ENCODE assay signal across 20 cellular contexts in genomic region chr14:28596336-28596735, GRCh38.
A peak's percentile ranks its signal among the peaks of the same experiment; 100 is the strongest.
DNase-seq lines count a peak whose midpoint lies in the region; ATAC-seq and TF ChIP-seq lines count a peak whose summit lies in the region.
"Had no signal": no experiment of that assay in that cellular context is flagged by ENCODE, and none has a peak within 500 bp of the region (broad histone marks: within the 10 kb centered on the region; RNA-seq: fewer than 3 reads in every experiment).

No MANE protein-coding gene starts in this region.

- in situ Hi-C loops in mammary epithelial cell (cut with MboI; ENCODE audit: low sequenced_read_pairs in 2 of 2), result loop anchor here (10.0 to 25.0 kb wide), 2 partner anchors 184 to 302 kb away; no protein-coding TSS in a partner anchor

- POLR2A ChIA-PET in AG04449 (lab: Yijun Ruan, JAX), result no interaction called here

- dilution Hi-C loops in mammary epithelial cell (cut with HindIII; ENCODE audit: low sequenced_read_pairs), result no loop called here

- no peaks in the 10 kb centered on the region for H3K4me1 ChIP-seq in mammary epithelial cell (ENCODE audit: insufficient read depth, low read length)
- peaks cover 10% of the 10 kb centered on the region for H3K4me1 ChIP-seq in foreskin keratinocyte
- H3K4me1 ChIP-seq in ascending aorta, result no peaks in the 10 kb centered on the region
- H3K4me1 ChIP-seq: heart right ventricle had no signal

- no peak overlapping the region for H3K9ac ChIP-seq in mammary epithelial cell (ENCODE audit: insufficient read depth, low read length)

- TF ChIP-seq CTCF in AG04449 (IDR thresholded peaks at IDR 0.05; ENCODE audit: insufficient read depth, low read length, missing control alignments) (peak; percentile 3), mammary epithelial cell (conservative IDR thresholded peaks at IDR 0.05 in 1 of 2, IDR thresholded peaks at IDR 0.05 in 1 of 2; ENCODE audit: extremely low read depth in 1 of 2, insufficient read depth in 1 of 2, low read depth in 1 of 2, low read length in 2 of 2) (peak; percentile 40 to 66), foreskin keratinocyte (conservative IDR thresholded peaks at IDR 0.05) (peak; percentile 68), ascending aorta (IDR thresholded peaks at IDR 0.05) (no peak)

- no peak overlapping the region for H3K4me2 ChIP-seq in mammary epithelial cell (ENCODE audit: insufficient read depth, low read depth, low read length)
- H3K4me2 ChIP-seq: GM23338 had no signal

- H3K36me3 ChIP-seq in mammary epithelial cell (ENCODE audit: insufficient read depth, low read length) (peaks cover 6% of the 10 kb centered on the region), ascending aorta (no peaks in the 10 kb centered on the region)
- H3K36me3 ChIP-seq: heart right ventricle had no signal

- H4K20me1 ChIP-seq in mammary epithelial cell (ENCODE audit: insufficient read depth, low read length), result no peaks in the 10 kb centered on the region

- peak; percentile 14 for ATAC-seq in foreskin keratinocyte
- ATAC-seq: GM23338, heart right ventricle, right cardiac atrium had no signal

- intact Hi-C loops in mammary epithelial cell (cut with micrococcal nuclease) (loop anchor here (2.0 to 5.0 kb wide), 3 partner anchors 184 to 302 kb away; no protein-coding TSS in a partner anchor), ascending aorta (cut with DNase I) (no loop called here)

- H3K27me3 ChIP-seq in mammary epithelial cell (ENCODE audit: insufficient read depth, low read length) (no peaks in the 10 kb centered on the region), foreskin keratinocyte (no peaks in the 10 kb centered on the region), ascending aorta (no peaks in the 10 kb centered on the region)
- H3K27me3 ChIP-seq: heart right ventricle had no signal

- no TSS peak for BruUV-seq in mammary epithelial cell (replicated peaks; lab: Mats Ljungman, UMichigan)

- CTCF ChIA-PET in AG04449 (lab: Yijun Ruan, JAX) (interaction anchor here (1.3 kb wide), 1 partner anchor 13 kb away, joined by 3 read pairs; no protein-coding TSS in a partner anchor), mammary epithelial cell (lab: Charles Lee; ENCODE audit: low non-redundant PET) (no interaction called here)

- H3K4me3 ChIP-seq in AG04449 (ENCODE audit: low read depth, low read length) (no peak overlapping the region), mammary epithelial cell (replicated peaks in 1 of 3; ENCODE audit: insufficient read depth in 1 of 3, low read depth in 2 of 3, low read length in 3 of 3) (no peak overlapping the region), ascending aorta (no peak overlapping the region)
- H3K4me3 ChIP-seq: GM23338, heart right ventricle had no signal

- H3K27ac ChIP-seq in mammary epithelial cell (ENCODE audit: insufficient read depth, low read depth, low read length) (no peak overlapping the region), foreskin keratinocyte (no peak overlapping the region), ascending aorta (no peak overlapping the region)
- H3K27ac ChIP-seq: heart right ventricle had no signal

- H3K9me3 ChIP-seq in mammary epithelial cell (replicated peaks; ENCODE audit: insufficient read depth, low read length) (no peaks in the 10 kb centered on the region), ascending aorta (no peaks in the 10 kb centered on the region)
- H3K9me3 ChIP-seq: heart right ventricle had no signal

- DNase-seq in AG04449 (ENCODE audit: low read depth, low spot score) (peak; percentile 10), M059J (ENCODE audit: low read depth) (peak; percentile 20), mammary epithelial cell (peak; percentile 17), foreskin keratinocyte (peak in 1 of 2 donors; percentile 34), ascending aorta (ENCODE audit: low spot score in 2 of 2) (no peak), DMS 273 treated with DMSO at 0.1 percent for 48 hours (lab: John Stamatoyannopoulos, UW) (no peak)
- no peak for DNase-seq in stimulated activated naive CD4-positive, alpha-beta T cell treated with Interleukin-2 at 50 U/mL for 16 hours (lab: John Stamatoyannopoulos, UW)
- no peak for DNase-seq in stimulated activated CD4-positive, alpha-beta T cell treated with anti-CD3 and anti-CD28 coated beads, Interleukin-2, amount 100 ng/mL, for 24 hours
- DNase-seq: activated CD4-positive, alpha-beta T cell treated with anti-CD3 and anti-CD28 coated beads, Interleukin-2, amount 10 ng/mL, durations not matched to agents 7 days and 5 days; cerebellar nuclear complex; GDM1; heart right ventricle; KG1; kidney glomerular epithelial cell; midbrain; NCI-H1436; right cardiac atrium; stimulated activated CD4-positive, alpha-beta T cell treated with anti-CD3 and anti-CD28 coated beads, Interleukin-1b, Interleukin-23, amount 100 ng/mL, for 48 hours; substantia nigra had no signal

- no peak overlapping the region for H2AFZ ChIP-seq in mammary epithelial cell (ENCODE audit: low read depth, low read length)
- H2AFZ ChIP-seq: GM23338 had no signal

- H3K79me2 ChIP-seq in mammary epithelial cell (ENCODE audit: insufficient read depth, low read length), result no peaks in the 10 kb centered on the region

- WGBS in mammary epithelial cell (ENCODE audit: low coverage, missing lambda C conversion rate), result 91% methylated on average over 2 of the region's 2 CpGs

Comparison
In these comparisons a context has a peak if more than half of its experiments do, and no peak if none do; other contexts are left out.
1. DNase-seq: peak in AG04449 (single experiment), M059J (single experiment) and mammary epithelial cell (single experiment); none in stimulated activated naive CD4-positive, alpha-beta T cell treated with Interleukin-2 at 50 U/mL for 16 hours (single experiment), ascending aorta (0 of 2), stimulated activated CD4-positive, alpha-beta T cell treated with anti-CD3 and anti-CD28 coated beads, Interleukin-2, amount 100 ng/mL, for 24 hours (0 of 2) and DMS 273 treated with DMSO at 0.1 percent for 48 hours (single experiment).
2. CTCF ChIP-seq: peak in AG04449 (single experiment), mammary epithelial cell (2 of 2) and foreskin keratinocyte (single experiment); none in ascending aorta (0 of 3).